ENCODE assay signal across 16 cellular contexts in genomic region chr20:25397081-25397480, GRCh38. TPM values are rescaled to one million over a fixed set of nuclear protein-coding genes. Genes with fewer than 3 reads are reported as not detected.
A peak's percentile ranks its signal among the peaks of the same experiment; 100 is the strongest.
DNase-seq lines count a peak whose midpoint lies in the region; ATAC-seq, FAIRE-seq and TF ChIP-seq lines count a peak whose summit lies in the region.
"Had no signal": no experiment of that assay in that cellular context is flagged by ENCODE, and none has a peak within 500 bp of the region (broad histone marks: within the 10 kb centered on the region; RNA-seq: fewer than 3 reads in every experiment).

No MANE protein-coding gene starts in this region.

- H3K79me2 ChIP-seq in mammary epithelial cell (ENCODE audit: insufficient read depth, low read length) = no peaks in the 10 kb centered on the region
- H3K79me2 ChIP-seq in K562 (ENCODE audit: control insufficient read depth, insufficient read depth, low read length) = no peaks in the 10 kb centered on the region
- no peaks in the 10 kb centered on the region for H3K79me2 ChIP-seq in parathyroid adenoma

- intact Hi-C loops in breast epithelium (cut with DNase I; ENCODE audit: low total_unique reads) (loop anchor here (10.0 kb wide), 1 partner anchor 102 kb away; no protein-coding TSS in a partner anchor), mammary epithelial cell (cut with micrococcal nuclease) (loop anchor here (5.0 kb wide), 2 partner anchors 200 to 315 kb away; partner anchors contain the start of genes ENTPD6 and VSX1), K562 (cut with micrococcal nuclease) (loop anchor here (10.0 kb wide), 1 partner anchor 402 kb away; the partner anchor contains the start of gene APMAP)

- H2AFZ ChIP-seq in mammary epithelial cell (ENCODE audit: low read depth, low read length) = no peak overlapping the region
- peak overlapping the region; percentile 59 for H2AFZ ChIP-seq in K562 (ENCODE audit: low read depth, low read length)
- H2AFZ ChIP-seq in parathyroid adenoma = peak overlapping the region; percentile 28

- no peak for TF ChIP-seq EP300 in K562 (IDR thresholded peaks at IDR 0.05; ENCODE audit: low read length)

- peak overlapping the region; percentile 52 to 54 for H3K27ac ChIP-seq in breast epithelium
- H3K27ac ChIP-seq in mammary epithelial cell (ENCODE audit: insufficient read depth, low read depth, low read length) = no peak overlapping the region
- no peak overlapping the region for H3K27ac ChIP-seq in K562 (ENCODE audit: extremely low read depth, low read depth, low read length)
- H3K27ac ChIP-seq in parathyroid adenoma = no peak overlapping the region
- H3K27ac ChIP-seq: 22Rv1 had no signal

- H3K4me2 ChIP-seq in mammary epithelial cell (ENCODE audit: insufficient read depth, low read depth, low read length) (no peak overlapping the region), K562 (ENCODE audit: insufficient read depth, low read length) (no peak overlapping the region; the same call in 1 of the 2 replicates), parathyroid adenoma (ENCODE audit: low read length) (no peak overlapping the region)

- H3K27me3 ChIP-seq in breast epithelium (no peaks in the 10 kb centered on the region), mammary epithelial cell (ENCODE audit: insufficient read depth, low read length) (no peaks in the 10 kb centered on the region), K562 (ENCODE audit: control insufficient read depth in 2 of 2, insufficient read depth in 2 of 2, low read length in 2 of 2) (no peaks in the 10 kb centered on the region), parathyroid adenoma (ENCODE audit: control insufficient read depth, insufficient read depth, low read length) (no peaks in the 10 kb centered on the region)

- POLR2A ChIA-PET in K562 (lab: Yijun Ruan, JAX) = interaction anchor here (1.5 kb wide), 1 partner anchor 10 kb away, joined by 4 read pairs; the partner anchor contains the start of gene GINS1

- no peaks in the 10 kb centered on the region for H3K9me1 ChIP-seq in K562 (ENCODE audit: control insufficient read depth, insufficient read depth, low read length)

- H3K4me1 ChIP-seq in breast epithelium (no peaks in the 10 kb centered on the region), mammary epithelial cell (ENCODE audit: insufficient read depth, low read length) (no peaks in the 10 kb centered on the region), K562 (replicated peaks in 1 of 2; ENCODE audit: control insufficient read depth in 2 of 2, insufficient read depth in 2 of 2, low read length in 2 of 2) (no peaks in the 10 kb centered on the region; a peak in 1 of 5 replicates), parathyroid adenoma (no peaks in the 10 kb centered on the region)

- H3K9me3 ChIP-seq in breast epithelium = peaks cover 2 to 5% of the 10 kb centered on the region in 2 donors
- H3K9me3 ChIP-seq in mammary epithelial cell (replicated peaks; ENCODE audit: insufficient read depth, low read length) = no peaks in the 10 kb centered on the region
- no peaks in the 10 kb centered on the region for H3K9me3 ChIP-seq in K562 (replicated peaks; ENCODE audit: control insufficient read depth, insufficient read depth, low read depth, low read length)
- H3K9me3 ChIP-seq in parathyroid adenoma (ENCODE audit: control insufficient read depth, low read length) = no peaks in the 10 kb centered on the region

- BruUV-seq in mammary epithelial cell (replicated peaks; lab: Mats Ljungman, UMichigan) (no TSS peak), K562 (replicated peaks; lab: Mats Ljungman, UMichigan) (no TSS peak)

- H3K36me3 ChIP-seq in breast epithelium (no peaks in the 10 kb centered on the region), mammary epithelial cell (ENCODE audit: insufficient read depth, low read length) (no peaks in the 10 kb centered on the region), K562 (ENCODE audit: control insufficient read depth, insufficient read depth, low read length) (no peaks in the 10 kb centered on the region), parathyroid adenoma (ENCODE audit: control insufficient read depth, insufficient read depth, low read length) (no peaks in the 10 kb centered on the region)

- dilution Hi-C loops in mammary epithelial cell (cut with HindIII; ENCODE audit: low sequenced_read_pairs) = loop anchor here (5.0 to 10.0 kb wide), 2 partner anchors 85 to 212 kb away; no protein-coding TSS in a partner anchor

- in situ Hi-C loops in mammary epithelial cell (cut with MboI; ENCODE audit: low sequenced_read_pairs in 2 of 2) = loop anchor here (5.0 to 25.0 kb wide), 4 partner anchors 85 to 335 kb away; partner anchors contain the start of genes ACSS1 (in 1 of the 2) and ENTPD6 (in 1 of the 2)
- in situ Hi-C loops in K562 (cut with MboI) = no loop called here

- no peak for TF ChIP-seq CTCF in breast epithelium (IDR thresholded peaks at IDR 0.05)
- TF ChIP-seq CTCF in mammary epithelial cell (conservative IDR thresholded peaks at IDR 0.05 in 1 of 2, IDR thresholded peaks at IDR 0.05 in 1 of 2; ENCODE audit: extremely low read depth in 1 of 2, insufficient read depth in 1 of 2, low read depth in 1 of 2, low read length in 2 of 2) = no peak
- no peak for TF ChIP-seq CTCF in K562 (IDR thresholded peaks at IDR 0.05 in 2 of 3, conservative IDR thresholded peaks at IDR 0.05 in 1 of 3; ENCODE audit: insufficient read depth in 2 of 3, low read depth in 1 of 3, low read length in 3 of 3)
- no peak for TF ChIP-seq CTCF in parathyroid adenoma (IDR thresholded peaks at IDR 0.05)

- H3K9ac ChIP-seq in mammary epithelial cell (ENCODE audit: insufficient read depth, low read length) (no peak overlapping the region), K562 (ENCODE audit: insufficient read depth in 1 of 2, low read depth in 2 of 2, low read length in 2 of 2) (no peak overlapping the region), parathyroid adenoma (no peak overlapping the region)

- TF ChIP-seq POLR2A in breast epithelium (IDR thresholded peaks at IDR 0.05) (no peak), K562 (conservative IDR thresholded peaks at IDR 0.05) (no peak)

- ATAC-seq in K562 = no peak; the same call in 2 of the 3 replicates
- ATAC-seq: Right ventricle myocardium inferior had no signal

- CTCF ChIA-PET in mammary epithelial cell (lab: Charles Lee; ENCODE audit: low non-redundant PET) = no interaction called here
- CTCF ChIA-PET in K562 (lab: Yijun Ruan, JAX; ENCODE audit: low intra/inter-chr PET ratio) = no interaction called here

- no peaks in the 10 kb centered on the region for H4K20me1 ChIP-seq in mammary epithelial cell (ENCODE audit: insufficient read depth, low read length)
- H4K20me1 ChIP-seq in K562 (replicated peaks; ENCODE audit: control insufficient read depth, insufficient read depth, low read length) = no peaks in the 10 kb centered on the region

- 88% methylated on average over 3 of the region's 6 CpGs for WGBS in mammary epithelial cell (ENCODE audit: low coverage, missing lambda C conversion rate)
- 13% methylated on average over 6 of the region's 6 CpGs for WGBS in K562 (ENCODE audit: insufficient coverage, low coverage, missing lambda C conversion rate)

- H3K4me3 ChIP-seq in breast epithelium (no peak overlapping the region), mammary epithelial cell (replicated peaks in 1 of 3; ENCODE audit: insufficient read depth in 1 of 3, low read depth in 2 of 3, low read length in 3 of 3) (no peak overlapping the region), K562 (no peak overlapping the region), parathyroid adenoma (ENCODE audit: low read depth, low read length) (no peak overlapping the region)

- no peak for FAIRE-seq in K562 (lab: Jason Lieb, UNC)
- FAIRE-seq: GM18507 had no signal

- DNase-seq in breast epithelium (ENCODE audit: low spot score in 2 of 2) = no peak
- DNase-seq in mammary epithelial cell = no peak
- DNase-seq in K562 (ENCODE audit: extremely low read depth in 1 of 4, low spot score in 3 of 4) = no peak
- no peak for DNase-seq in NCI-H2107 treated with DMSO at 0.1 percent for 48 hours (lab: John Stamatoyannopoulos, UW; ENCODE audit: unreplicated experiment)
- DNase-seq in GOT3 (lab: John Stamatoyannopoulos, UW) = no peak
- DNase-seq in stimulated activated CD4-positive, alpha-beta T cell treated with anti-CD3 and anti-CD28 coated beads, Interleukin-15, amount 100 ng/mL, for 24 hours = no peak
- DNase-seq in activated naive CD4-positive, alpha-beta T cell treated with anti-CD3 and anti-CD28 coated beads, Interleukin-2, amount 50 U/mL, for 16 hours = no peak
- DNase-seq: CD4-positive, alpha-beta T cell; DMS79; NCI-H1105 treated with DMSO at 0.1 percent for 48 hours; NCI-H187; NK-92 treated with Interleukin-12 subunit alpha and Interleukin-12 subunit beta, amount 100 ng/mL, for 24 hours had no signal

- TF ChIP-seq RAD21 in K562 (CRISPR knock-in tag; conservative IDR thresholded peaks at IDR 0.05 in 1 of 2, IDR thresholded peaks at IDR 0.05 in 1 of 2) = no peak

RNA-seq across cellular contexts. Expression of gene ABHD12, which starts 6.4 kb away (rescaled TPM):
- total RNA-seq in breast epithelium (10 to 100 TPM; 26.9 to 67.7 (median 53.4) TPM), mammary epithelial cell (10 to 100 TPM; 21.2 to 21.6 TPM), K562 (2014; rRNA removed) (9.1 and 11.5 TPM in 2 replicates), K562 (2014; rRNA removed; fragmentation: Illumina TruSeq; extraction: Trizol) (7.8 and 8.0 TPM in 2 replicates), K562 (2015; rRNA removed; fragmentation: Illumina TruSeq; extraction: Trizol) (10.6 TPM in 2 replicates), K562 (2021) (15.1 and 15.6 TPM in 2 replicates)
- polyA plus RNA-seq in mammary epithelial cell (16.8 TPM), K562 (2011; rRNA removed) (6.2 and 7.7 TPM in 2 replicates), K562 (2014; fragmentation: Illumina TruSeq; extraction: Trizol) (12.0 and 15.3 TPM in 2 replicates), K562 (2014; fragmentation: Nextera tagmentation; extraction: Ambion mirVana) (1 to 10 TPM in 1 of 2 experiments, under 1 TPM in 1; 0.65 to 1.2 TPM), K562 (2014; rRNA removed) (9.8 and 10.7 TPM in 2 replicates)
- 46.9 TPM for polyA minus RNA-seq in mammary epithelial cell
- total RNA-seq in K562 (2011; cell fraction: chromatin; rRNA removed; ENCODE audit: low replicate concordance) = 18.7 and 39.1 TPM in 2 replicates
- 29.9 and 33.3 TPM in 2 replicates for total RNA-seq in K562 (2011; cell fraction: nucleolus; rRNA removed)
- 28.4 and 30.7 TPM in 2 replicates for total RNA-seq in K562 (2011; cell fraction: nucleoplasm; rRNA removed)
- 6.1 and 7.2 TPM in 2 replicates for polyA plus RNA-seq in K562 (2011; cell fraction: cytosol; rRNA removed)
- polyA plus RNA-seq in K562 (2011; cell fraction: nucleus; rRNA removed) = 8.7 and 11.0 TPM in 2 replicates
- polyA plus RNA-seq in K562 (2012) = 14.2 and 19.8 TPM in 2 replicates
- 7.3 and 10.3 TPM in 2 replicates for polyA minus RNA-seq in K562 (2011; rRNA and poly(A)+ RNA removed)
- polyA minus RNA-seq in K562 (2011; cell fraction: cytosol; rRNA and poly(A)+ RNA removed) = 5.2 and 9.8 TPM in 2 replicates
- polyA minus RNA-seq in K562 (2011; cell fraction: nucleus; rRNA and poly(A)+ RNA removed) = 9.6 and 12.1 TPM in 2 replicates

RNA-seq across cellular contexts. Expression of gene GINS1, which starts 10.4 kb away (rescaled TPM):
- under 1 TPM; 0.32 to 0.73 (median 0.33) TPM for total RNA-seq in breast epithelium
- 10 to 100 TPM in 1 of 2 donors, 1 to 10 TPM in 1; 5.7 to 16.8 TPM for total RNA-seq in mammary epithelial cell
- polyA plus RNA-seq in mammary epithelial cell = 13.0 TPM
- 39.0 TPM for polyA minus RNA-seq in mammary epithelial cell
- 12.5 and 31.0 TPM in 2 replicates for total RNA-seq in K562 (2011; cell fraction: chromatin; rRNA removed; ENCODE audit: low replicate concordance)
- total RNA-seq in K562 (2011; cell fraction: nucleolus; rRNA removed) = 9.2 and 11.1 TPM in 2 replicates
- 24.6 and 27.8 TPM in 2 replicates for total RNA-seq in K562 (2011; cell fraction: nucleoplasm; rRNA removed)
- 19.5 and 20.9 TPM in 2 replicates for total RNA-seq in K562 (2014; rRNA removed)
- 26.9 and 29.7 TPM in 2 replicates for total RNA-seq in K562 (2014; rRNA removed; fragmentation: Illumina TruSeq; extraction: Trizol)
- total RNA-seq in K562 (2015; rRNA removed; fragmentation: Illumina TruSeq; extraction: Trizol) = 23.5 and 24.1 TPM in 2 replicates
- total RNA-seq in K562 (2021) = 31.8 TPM in 2 replicates
- 19.0 and 27.3 TPM in 2 replicates for polyA plus RNA-seq in K562 (2011; rRNA removed)
- polyA plus RNA-seq in K562 (2011; cell fraction: cytosol; rRNA removed) = 8.6 and 16.4 TPM in 2 replicates
- polyA plus RNA-seq in K562 (2011; cell fraction: nucleus; rRNA removed) = 7.7 and 9.4 TPM in 2 replicates
- polyA plus RNA-seq in K562 (2012) = 14.5 and 16.5 TPM in 2 replicates
- 19.2 and 22.8 TPM in 2 replicates for polyA plus RNA-seq in K562 (2014; fragmentation: Illumina TruSeq; extraction: Trizol)
- polyA plus RNA-seq in K562 (2014; fragmentation: Nextera tagmentation; extraction: Ambion mirVana) = 10 to 100 TPM; 13.1 to 25.8 TPM
- polyA plus RNA-seq in K562 (2014; rRNA removed) = 21.1 and 26.6 TPM in 2 replicates
- polyA minus RNA-seq in K562 (2011; rRNA and poly(A)+ RNA removed) = 20.5 and 31.4 TPM in 2 replicates
- polyA minus RNA-seq in K562 (2011; cell fraction: cytosol; rRNA and poly(A)+ RNA removed) = 7.2 and 13.5 TPM in 2 replicates
- polyA minus RNA-seq in K562 (2011; cell fraction: nucleus; rRNA and poly(A)+ RNA removed) = 3.5 and 7.6 TPM in 2 replicates

Comparison
In these comparisons a context has a peak if more than half of its experiments do, and no peak if none do; other contexts are left out.
1. H3K27ac ChIP-seq: peak in breast epithelium (2 of 2); none in mammary epithelial cell (single experiment), K562 (single experiment) and parathyroid adenoma (single experiment).